Comparison of ENCODE assay signal across 8 cellular contexts in the genomic region with DNA sequence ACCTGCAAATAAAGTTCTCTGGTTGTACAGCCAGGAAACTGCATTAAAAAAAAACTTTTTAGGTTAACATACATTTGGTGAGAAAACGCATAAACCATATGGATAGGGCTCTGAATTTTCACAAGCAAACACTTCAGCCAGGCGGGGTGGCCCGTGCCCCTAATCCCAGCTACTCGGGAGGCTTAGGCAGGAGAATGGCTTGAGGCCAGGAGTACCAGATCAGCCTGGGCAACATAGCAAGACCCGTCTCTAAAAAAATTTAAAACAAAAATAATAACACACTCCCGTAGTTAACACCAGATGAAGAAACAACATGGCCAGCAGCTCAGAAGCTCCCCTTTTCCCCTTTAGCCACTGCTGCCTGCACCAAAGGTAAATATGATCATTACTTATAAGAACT. TPM values are rescaled to one million over a fixed set of nuclear protein-coding genes. Genes with fewer than 3 reads are reported as not detected.
DNase-seq lines count a peak whose midpoint lies in the region; ATAC-seq and TF ChIP-seq lines count a peak whose summit lies in the region.

No MANE protein-coding gene starts in this region.

- H3K27me3 Mint-ChIP-seq in neural crest cell (ENCODE audit: low read depth), result no peaks in the 10 kb centered on the region

- no peak for DNase-seq in BJ (ENCODE audit: low read depth)
- no peak for DNase-seq in Karpas-422
- no peak for DNase-seq in dorsolateral prefrontal cortex
- no peak for DNase-seq in neural crest cell (ENCODE audit: low read depth, low spot score)
- no peak for DNase-seq in stimulated activated CD8-positive, alpha-beta memory T cell treated with anti-CD3 and anti-CD28 coated beads, Interleukin-4, amount 100 ng/mL, for 48 hours
- no peak for DNase-seq in UCSD-AML1 (lab: John Stamatoyannopoulos, UW; ENCODE audit: unreplicated experiment)
- DNase-seq in NCI-H2107 (lab: John Stamatoyannopoulos, UW), result no peak

- CTCF ChIA-PET in BJ (lab: Yijun Ruan, JAX), result no interaction called here

- POLR2A ChIA-PET in BJ (lab: Charles Lee), result no interaction called here

- intact Hi-C loops in dorsolateral prefrontal cortex (cut with DNase I), result loop anchor here (2.0 to 10.0 kb wide), 4 partner anchors 71 to 1511 kb away; partner anchors contain the start of genes ULK4 (in 2 of the 2) and ZNF621 (in 1 of the 2)

- H3K27me3 ChIP-seq in BJ (ENCODE audit: control insufficient read depth, insufficient read depth, low read length), result no peaks in the 10 kb centered on the region
- no peaks in the 10 kb centered on the region for H3K27me3 ChIP-seq in Karpas-422 (ENCODE audit: low read length)
- no peaks in the 10 kb centered on the region for H3K27me3 ChIP-seq in dorsolateral prefrontal cortex

- H3K4me2 ChIP-seq in Karpas-422 (ENCODE audit: low read depth, low read length, poor library complexity, severe bottlenecking), result peak overlapping the region; percentile 94

- no peaks in the 10 kb centered on the region for H3K9me3 ChIP-seq in Karpas-422 (ENCODE audit: low read length)

- peaks cover 3% of the 10 kb centered on the region; the same call in 1 of the 2 replicates for H3K36me3 ChIP-seq in BJ (ENCODE audit: control insufficient read depth, insufficient read depth, low read length)
- H3K36me3 ChIP-seq in Karpas-422 (ENCODE audit: insufficient read depth, low read length), result peaks cover 12% of the 10 kb centered on the region

- H2AFZ ChIP-seq in Karpas-422 (ENCODE audit: low read length), result no peak overlapping the region

- H3K9me3 Mint-ChIP-seq in neural crest cell, result no peaks in the 10 kb centered on the region

- H3K9me2 ChIP-seq in Karpas-422 (replicated peaks; ENCODE audit: insufficient read depth, low read length), result no peaks in the 10 kb centered on the region

- H3K27ac ChIP-seq in Karpas-422 (ENCODE audit: low read length) (no peak overlapping the region), dorsolateral prefrontal cortex (peak overlapping the region in 36 of 59 donors; percentile 87 to 99 (median 96))

- peak overlapping the region; percentile 67 for H3K9ac ChIP-seq in Karpas-422 (ENCODE audit: low read length)

- H3K36me3 Mint-ChIP-seq in neural crest cell (ENCODE audit: low read depth), result peaks cover 8% of the 10 kb centered on the region

- no peak for ATAC-seq in HG03521 (IDR thresholded peaks at IDR 0.05; ENCODE audit: unreplicated experiment)

- peaks cover 22% of the 10 kb centered on the region for H3K79me2 ChIP-seq in Karpas-422 (ENCODE audit: low read length)

- H3K4me1 ChIP-seq in Karpas-422 (ENCODE audit: low read length), result peaks cover 41% of the 10 kb centered on the region

- H3K4me3 ChIP-seq in BJ (ENCODE audit: low read depth, low read length) (peak overlapping the region; percentile 56; the same call in 1 of the 2 replicates), Karpas-422 (ENCODE audit: low read length) (peak overlapping the region; percentile 80), dorsolateral prefrontal cortex (peak overlapping the region in 56 of 59 donors; percentile 56 to 95 (median 82))

- H3K27ac Mint-ChIP-seq in neural crest cell (ENCODE audit: unreplicated experiment), result no peak overlapping the region

- TF ChIP-seq CTCF in BJ (IDR thresholded peaks at IDR 0.05; ENCODE audit: insufficient read depth, low read depth, low read length) (no peak), dorsolateral prefrontal cortex (IDR thresholded peaks at IDR 0.05 in 54 of 56, conservative IDR thresholded peaks at IDR 0.05 in 2 of 56; ENCODE audit: low read depth in 1 of 56, partially characterized antibody in 56 of 56) (peak in 1 of 56 donors; percentile 1), neural crest cell (conservative IDR thresholded peaks at IDR 0.05) (no peak)

- peaks cover 13% of the 10 kb centered on the region; the same call in 1 of the 2 replicates for H4K20me1 ChIP-seq in Karpas-422 (ENCODE audit: insufficient read depth, low read depth, low read length)

- H3K4me3 Mint-ChIP-seq in neural crest cell, result peak overlapping the region; percentile 92

- H3K4me1 Mint-ChIP-seq in neural crest cell, result peaks cover 40% of the 10 kb centered on the region

RNA-seq across cellular contexts. Expression of gene RPL14, which starts 3.2 kb away (rescaled TPM):
- 437 and 635 TPM in 2 replicates for polyA plus RNA-seq in BJ (2011; rRNA removed)
- 334 and 373 TPM in 2 replicates for polyA minus RNA-seq in BJ (2011; rRNA and poly(A)+ RNA removed)
- 726 and 1,593 TPM in 2 replicates for total RNA-seq in Karpas-422 (2014; rRNA removed; shearing (Covaris generic); ENCODE audit: low replicate concordance)
- total RNA-seq in dorsolateral prefrontal cortex, result 1,000 to 10,000 TPM in 1 of 120 experiments, 100 to 1,000 TPM in 119; 420 to 1,036 (median 621) TPM
- total RNA-seq in neural crest cell, result 1,863 and 1,936 TPM in 2 replicates

RNA-seq across cellular contexts. Expression of gene ZNF619, which starts 23.0 kb away (rescaled TPM):
- 3.0 and 4.3 TPM in 2 replicates for polyA plus RNA-seq in BJ (2011; rRNA removed)
- 7.7 and 8.2 TPM in 2 replicates for polyA minus RNA-seq in BJ (2011; rRNA and poly(A)+ RNA removed)
- 13.1 and 13.3 TPM in 2 replicates for total RNA-seq in Karpas-422 (2014; rRNA removed; shearing (Covaris generic); ENCODE audit: low replicate concordance)
- total RNA-seq in dorsolateral prefrontal cortex (10 to 100 TPM in 17 of 120 experiments, 1 to 10 TPM in 103; 3.6 to 15.9 (median 7.6) TPM), neural crest cell (5.4 and 5.9 TPM in 2 replicates)

RNA-seq across cellular contexts. Expression of gene ZNF620, which starts 51.9 kb away (rescaled TPM):
- polyA plus RNA-seq in BJ (2011; rRNA removed), result 0.27 and 0.37 TPM in 2 replicates
- polyA minus RNA-seq in BJ (2011; rRNA and poly(A)+ RNA removed), result 0.36 and 0.38 TPM in 2 replicates
- 2.6 and 3.1 TPM in 2 replicates for total RNA-seq in Karpas-422 (2014; rRNA removed; shearing (Covaris generic); ENCODE audit: low replicate concordance)
- total RNA-seq in dorsolateral prefrontal cortex (10 to 100 TPM in 2 of 120 experiments, 1 to 10 TPM in 118; 3.7 to 10.7 (median 7.0) TPM), neural crest cell (22.0 and 24.0 TPM in 2 replicates)
